ENCODE assay signal across 1 cellular context in the genomic region with DNA sequence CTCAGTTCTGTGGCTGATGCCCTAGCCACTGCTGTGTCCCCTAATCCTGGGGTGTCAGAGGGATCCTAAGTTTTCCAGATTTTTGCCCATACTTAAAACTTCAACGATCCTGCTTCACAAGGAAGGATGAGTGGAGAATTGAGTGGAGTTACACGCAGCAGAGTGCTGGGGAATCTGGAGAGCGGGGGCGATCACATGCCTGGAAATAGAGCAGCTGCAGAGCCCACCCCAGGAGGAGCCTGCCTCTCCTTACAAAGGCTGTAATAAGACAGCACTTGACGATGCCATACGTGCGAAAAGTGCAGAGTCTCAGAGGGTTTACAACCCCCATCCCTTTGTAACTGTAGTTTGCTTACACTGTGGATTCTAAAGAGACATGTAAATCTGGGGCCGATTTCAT.
TF ChIP-seq lines count a peak whose summit lies in the region.

No MANE protein-coding gene starts in this region.

TF ChIP-seq in HCT116, 20 proteins besides CTCF, POLR2A, EP300 and RAD21 (continued from another document):
- TF ChIP-seq, protein P1, sequence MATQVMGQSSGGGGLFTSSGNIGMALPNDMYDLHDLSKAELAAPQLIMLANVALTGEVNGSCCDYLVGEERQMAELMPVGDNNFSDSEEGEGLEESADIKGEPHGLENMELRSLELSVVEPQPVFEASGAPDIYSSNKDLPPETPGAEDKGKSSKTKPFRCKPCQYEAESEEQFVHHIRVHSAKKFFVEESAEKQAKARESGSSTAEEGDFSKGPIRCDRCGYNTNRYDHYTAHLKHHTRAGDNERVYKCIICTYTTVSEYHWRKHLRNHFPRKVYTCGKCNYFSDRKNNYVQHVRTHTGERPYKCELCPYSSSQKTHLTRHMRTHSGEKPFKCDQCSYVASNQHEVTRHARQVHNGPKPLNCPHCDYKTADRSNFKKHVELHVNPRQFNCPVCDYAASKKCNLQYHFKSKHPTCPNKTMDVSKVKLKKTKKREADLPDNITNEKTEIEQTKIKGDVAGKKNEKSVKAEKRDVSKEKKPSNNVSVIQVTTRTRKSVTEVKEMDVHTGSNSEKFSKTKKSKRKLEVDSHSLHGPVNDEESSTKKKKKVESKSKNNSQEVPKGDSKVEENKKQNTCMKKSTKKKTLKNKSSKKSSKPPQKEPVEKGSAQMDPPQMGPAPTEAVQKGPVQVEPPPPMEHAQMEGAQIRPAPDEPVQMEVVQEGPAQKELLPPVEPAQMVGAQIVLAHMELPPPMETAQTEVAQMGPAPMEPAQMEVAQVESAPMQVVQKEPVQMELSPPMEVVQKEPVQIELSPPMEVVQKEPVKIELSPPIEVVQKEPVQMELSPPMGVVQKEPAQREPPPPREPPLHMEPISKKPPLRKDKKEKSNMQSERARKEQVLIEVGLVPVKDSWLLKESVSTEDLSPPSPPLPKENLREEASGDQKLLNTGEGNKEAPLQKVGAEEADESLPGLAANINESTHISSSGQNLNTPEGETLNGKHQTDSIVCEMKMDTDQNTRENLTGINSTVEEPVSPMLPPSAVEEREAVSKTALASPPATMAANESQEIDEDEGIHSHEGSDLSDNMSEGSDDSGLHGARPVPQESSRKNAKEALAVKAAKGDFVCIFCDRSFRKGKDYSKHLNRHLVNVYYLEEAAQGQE (IDR thresholded peaks at IDR 0.05; ENCODE audit: low read depth) = no peak
- no peak for TF ChIP-seq CBX3 (IDR thresholded peaks at IDR 0.05; ENCODE audit: low read depth)
- no peak for TF ChIP-seq FOSL1 (IDR thresholded peaks at IDR 0.05; ENCODE audit: low read depth)
- no peak for TF ChIP-seq ELF1 (IDR thresholded peaks at IDR 0.05; ENCODE audit: borderline replicate concordance, low read depth)
- TF ChIP-seq EZH2 (IDR thresholded peaks at IDR 0.05) = no peak
